ENCODE assay signal across 23 cellular contexts in the genomic region with DNA sequence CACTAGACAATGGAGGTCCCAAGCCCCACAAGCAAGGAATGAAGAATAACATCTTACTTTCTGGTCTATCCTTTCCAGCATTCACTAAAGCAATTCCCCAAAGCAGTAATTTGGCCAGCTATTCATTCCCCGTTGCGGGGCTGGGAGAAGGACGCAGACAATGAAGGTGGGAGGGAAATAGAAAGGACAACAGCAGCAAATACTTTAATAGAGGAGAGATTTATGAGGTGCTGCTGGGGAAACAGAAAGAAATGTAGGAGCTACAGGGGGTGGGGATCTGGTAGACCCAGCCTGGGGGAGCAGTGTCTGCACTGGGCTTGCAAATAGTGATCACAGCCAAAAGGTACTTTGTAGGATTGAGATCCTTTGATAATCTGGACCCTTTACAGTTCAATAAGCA.
"Had no signal": no experiment of that assay in that cellular context is flagged by ENCODE, and none has a peak within 500 bp of the region (broad histone marks: within the 10 kb centered on the region; RNA-seq: fewer than 3 reads in every experiment).

No MANE protein-coding gene starts in this region.

- H3K27ac Mint-ChIP-seq: immature natural killer cell; mesothelial cell of epicardium; natural killer cell treated with Interleukin-12 subunit alpha and Interleukin-12 subunit beta and Interleukin-15 and Interleukin-18, amount 100 ng/mL, for 72 hours; progenitor cell of endocrine pancreas; stimulated activated naive B cell treated with anti-CD40 and anti-IgM and Interleukin-4, amounts not matched to agents 10 μg/mL and 1 μg/mL and 100 μg/mL, for 72 hours had no signal

- DNase-seq: head of caudate nucleus; hypothalamus; immature natural killer cell; kidney; left colon; left lung; lower lobe of right lung; mammary epithelial cell; mesendoderm; naive B cell; nucleus accumbens; ovary; right lobe of liver; stimulated activated CD4-positive, alpha-beta T cell treated with anti-CD3 and anti-CD28 coated beads, Interleukin-1b, Interleukin-23, amount 100 ng/mL, for 48 hours; stimulated activated CD4-positive, alpha-beta T cell treated with anti-CD3 and anti-CD28 coated beads, Interleukin-4, amount 100 ng/mL, for 1 hour; stimulated activated naive B cell treated with anti-CD40 and anti-IgM and Interleukin-4, amounts not matched to agents 10 μg/mL and 1 μg/mL and 100 μg/mL, for 72 hours; stimulated activated naive CD8-positive, alpha-beta T cell treated with anti-CD3 and anti-CD28 coated beads, Interleukin-15, Interleukin-2, amounts not matched to agents 100 U/mL and 50 U/mL, for 24 hours; tibial artery; trophoblast cell; upper lobe of right lung had no signal

- H3K36me3 Mint-ChIP-seq: immature natural killer cell; mesothelial cell of epicardium; naive B cell; natural killer cell treated with Interleukin-12 subunit alpha and Interleukin-12 subunit beta and Interleukin-15 and Interleukin-18, amount 100 ng/mL, for 72 hours; stimulated activated naive B cell treated with anti-CD40 and anti-IgM and Interleukin-4, amounts not matched to agents 10 μg/mL and 1 μg/mL and 100 μg/mL, for 72 hours had no signal

- H3K9me3 Mint-ChIP-seq: mesothelial cell of epicardium; naive B cell; natural killer cell treated with Interleukin-12 subunit alpha and Interleukin-12 subunit beta and Interleukin-15 and Interleukin-18, amount 100 ng/mL, for 72 hours; stimulated activated naive B cell treated with anti-CD40 and anti-IgM and Interleukin-4, amounts not matched to agents 10 μg/mL and 1 μg/mL and 100 μg/mL, for 72 hours had no signal

- ATAC-seq: left colon; left lung; lower lobe of right lung; natural killer cell treated with Interleukin-12 subunit alpha and Interleukin-12 subunit beta and Interleukin-15 and Interleukin-18, amount 100 ng/mL, for 72 hours; right lobe of liver; stimulated activated naive B cell treated with anti-CD40 and anti-IgM and Interleukin-4, amounts not matched to agents 10 μg/mL and 1 μg/mL and 100 μg/mL, for 72 hours; stimulated activated naive CD8-positive, alpha-beta T cell treated with anti-CD3 and anti-CD28 coated beads, Interleukin-15, Interleukin-2, amounts not matched to agents 100 U/mL and 50 U/mL, for 24 hours; upper lobe of right lung had no signal

- H3K4me3 Mint-ChIP-seq: immature natural killer cell; mesothelial cell of epicardium; naive B cell; natural killer cell treated with Interleukin-12 subunit alpha and Interleukin-12 subunit beta and Interleukin-15 and Interleukin-18, amount 100 ng/mL, for 72 hours; stimulated activated naive B cell treated with anti-CD40 and anti-IgM and Interleukin-4, amounts not matched to agents 10 μg/mL and 1 μg/mL and 100 μg/mL, for 72 hours had no signal
